23 cellular contexts compared by ENCODE assay signal in genomic region chr11:113410414-113411135, GRCh38. TPM values are rescaled to one million over a fixed set of nuclear protein-coding genes. Genes with fewer than 3 reads are reported as not detected.
DNase-seq lines count a peak whose midpoint lies in the region; ATAC-seq, FAIRE-seq and TF ChIP-seq lines count a peak whose summit lies in the region.
"Had no signal": no experiment of that assay in that cellular context is flagged by ENCODE, and none has a peak within 500 bp of the region (broad histone marks: within the 10 kb centered on the region; RNA-seq: fewer than 3 reads in every experiment).

No MANE protein-coding gene starts in this region.

- H4K5ac ChIP-seq in H1 (ENCODE audit: insufficient read length, low read depth, low read length), result no peak overlapping the region

- H3K9me3 ChIP-seq in H1 (ENCODE audit: insufficient read depth in 2 of 2, low read depth in 1 of 2, low read length in 1 of 2) (no peaks in the 10 kb centered on the region), spleen (no peaks in the 10 kb centered on the region), SJCRH30 (replicated peaks) (no peaks in the 10 kb centered on the region)
- H3K9me3 ChIP-seq: BE2C, HAP-1 had no signal

- TF ChIP-seq EP300 in H1 (IDR thresholded peaks at IDR 0.05; ENCODE audit: borderline replicate concordance in 1 of 2, low read depth in 2 of 2, low read length in 2 of 2), result no peak

- no peak overlapping the region for H2BK20ac ChIP-seq in H1 (ENCODE audit: low read length)

- no peaks in the 10 kb centered on the region for H3K4me1 ChIP-seq in H1 (replicated peaks in 1 of 4; ENCODE audit: control insufficient read depth in 3 of 4, insufficient read depth in 4 of 4, low read length in 3 of 4)
- no peaks in the 10 kb centered on the region for H3K4me1 ChIP-seq in spleen
- no peaks in the 10 kb centered on the region for H3K4me1 ChIP-seq in SJCRH30
- H3K4me1 ChIP-seq: BE2C, HAP-1 had no signal

- no peak overlapping the region for H4K8ac ChIP-seq in H1 (ENCODE audit: extremely low read depth, insufficient read depth, low read length)

- no peaks in the 10 kb centered on the region; the same call in 1 of the 2 replicates for H3K23me2 ChIP-seq in H1 (ENCODE audit: low read depth, low read length)

- no peaks in the 10 kb centered on the region for H3K27me3 ChIP-seq in H1 (replicated peaks in 1 of 4; ENCODE audit: control insufficient read depth in 3 of 4, extremely low read depth in 1 of 4, insufficient read depth in 3 of 4, low read length in 3 of 4)
- H3K27me3 ChIP-seq in spleen (replicated peaks in 1 of 7), result no peaks in the 10 kb centered on the region
- no peaks in the 10 kb centered on the region for H3K27me3 ChIP-seq in SJCRH30
- H3K27me3 ChIP-seq: BE2C had no signal

- H2AFZ ChIP-seq in H1 (ENCODE audit: low read length), result no peak overlapping the region

- no peak overlapping the region for H3K18ac ChIP-seq in H1 (ENCODE audit: extremely low read depth, low read length)

- no peak overlapping the region for H2BK120ac ChIP-seq in H1 (replicated peaks; ENCODE audit: low read depth, low read length)

- H3K79me2 ChIP-seq in H1 (ENCODE audit: control insufficient read depth in 1 of 2, insufficient read depth in 2 of 2, low read length in 2 of 2), result no peaks in the 10 kb centered on the region

- intact Hi-C loops in spleen (cut with DNase I; ENCODE audit: low total_unique reads), result no loop called here

- H2AK5ac ChIP-seq in H1 (ENCODE audit: low read depth, low read length), result no peak overlapping the region

- no peak overlapping the region; the same call in 1 of the 2 replicates for H2BK5ac ChIP-seq in H1 (ENCODE audit: low read depth, low read length)

- TF ChIP-seq POLR2A in H1 (IDR thresholded peaks at IDR 0.05; ENCODE audit: control extremely low read depth in 1 of 2, low read depth in 2 of 2, low read length in 2 of 2) (no peak), spleen (IDR thresholded peaks at IDR 0.05) (no peak)

- H3K4me2 ChIP-seq in H1 (ENCODE audit: insufficient read depth in 1 of 2, low read depth in 2 of 2, low read length in 2 of 2), result no peak overlapping the region

- POLR2A ChIA-PET in H1 (lab: Charles Lee; ENCODE audit: partially characterized antibody), result no interaction called here

- H2BK12ac ChIP-seq in H1 (ENCODE audit: low read depth, low read length), result no peak overlapping the region

- DNase-seq in HTR-8/SVneo (ENCODE audit: insufficient read length, low spot score) (no peak), Kasumi-1 (lab: John Stamatoyannopoulos, UW) (peak; percentile 1 to 6), H1 (ENCODE audit: low read depth in 1 of 2, low spot score in 2 of 2) (no peak), spleen (peak; percentile 67), SJCRH30 (no peak), NCI-H510A treated with DMSO at 0.1 percent for 48 hours (lab: John Stamatoyannopoulos, UW) (no peak)
- DNase-seq: ACHN; BE2C; C1 segment of cervical spinal cord; CD4-positive, CD25-positive, alpha-beta regulatory T cell; CD8-positive, alpha-beta memory T cell; COR-L47; DMS 273 treated with DMSO at 0.1 percent for 48 hours; DMS53; DND-41; EL had no signal

- no peak overlapping the region for H3K14ac ChIP-seq in H1 (ENCODE audit: insufficient read length)

- TF ChIP-seq CTCF in H1 (IDR thresholded peaks at IDR 0.05; ENCODE audit: control extremely low read depth in 1 of 3, insufficient read depth in 1 of 3, low read depth in 1 of 3, low read length in 3 of 3) (no peak), spleen (IDR thresholded peaks at IDR 0.05 in 8 of 11, conservative IDR thresholded peaks at IDR 0.05 in 3 of 11) (no peak)

- no peak overlapping the region for H3K56ac ChIP-seq in H1 (replicated peaks; ENCODE audit: insufficient read length, low read depth, low read length)

- no peak for TF ChIP-seq RAD21 in H1 (IDR thresholded peaks at IDR 0.05 in 1 of 2, conservative IDR thresholded peaks at IDR 0.05 in 1 of 2; ENCODE audit: low read depth in 2 of 2, low read length in 2 of 2)

- peak overlapping the region; percentile 31 for H4K91ac ChIP-seq in H1 (replicated peaks; ENCODE audit: insufficient read length, low read length)

- no peak for ATAC-seq in HG02870 (IDR thresholded peaks at IDR 0.05; ENCODE audit: unreplicated experiment)
- ATAC-seq: GM12878 had no signal

- no peaks in the 10 kb centered on the region for H4K20me1 ChIP-seq in H1 (replicated peaks in 1 of 2; ENCODE audit: control insufficient read depth in 1 of 2, insufficient read depth in 2 of 2, low read length in 2 of 2)

- FAIRE-seq in HTR-8/SVneo (lab: Jason Lieb, UNC), result peak; percentile 44
- FAIRE-seq in H1 (lab: Jason Lieb, UNC), result no peak
- FAIRE-seq: A204.1, GM12878, GM19239 had no signal

- CTCF ChIA-PET in H1 (lab: Charles Lee; ENCODE audit: partially characterized antibody), result no interaction called here

- no peak overlapping the region for H2BK15ac ChIP-seq in H1 (ENCODE audit: low read length)

- H3K79me1 ChIP-seq in H1 (ENCODE audit: low read depth, low read length), result no peaks in the 10 kb centered on the region

- H3K4me3 ChIP-seq in H1 (ENCODE audit: extremely low read depth in 1 of 4, insufficient read depth in 2 of 4, low read depth in 3 of 4, low read length in 4 of 4) (no peak overlapping the region), spleen (no peak overlapping the region), SJCRH30 (no peak overlapping the region)
- H3K4me3 ChIP-seq: GM12878, HAP-1 had no signal

- H3K27ac ChIP-seq in H1 (ENCODE audit: low read depth, low read length), result no peak overlapping the region
- no peak overlapping the region for H3K27ac ChIP-seq in spleen
- H3K27ac ChIP-seq in SJCRH30, result no peak overlapping the region

- H3K36me3 ChIP-seq in H1 (ENCODE audit: control insufficient read depth in 2 of 4, insufficient read depth in 4 of 4, low read length in 3 of 4) (no peaks in the 10 kb centered on the region), spleen (no peaks in the 10 kb centered on the region), SJCRH30 (no peaks in the 10 kb centered on the region)
- H3K36me3 ChIP-seq: BE2C, HAP-1 had no signal

- no peak overlapping the region for H3K4ac ChIP-seq in H1 (replicated peaks; ENCODE audit: insufficient read length, low read depth, low read length)

- 87% methylated on average over 21 of the region's 21 CpGs; no CpG with 5 or more reads in 1 of the 2 experiments for WGBS in H1 (ENCODE audit: extremely low coverage in 1 of 2, insufficient coverage in 1 of 2, insufficient read length in 1 of 2, insufficient replicate concordance in 2 of 2, low coverage in 1 of 2, low lambda C conversion rate in 2 of 2, missing lambda C conversion rate in 1 of 2), 2 experiments
- 84 to 93% (median 89%) methylated on average over 20 to 21 of the region's 21 CpGs for WGBS in spleen, 5 donors

- H3K9ac ChIP-seq in H1 (replicated peaks in 1 of 4; ENCODE audit: extremely low read depth in 1 of 4, low read depth in 3 of 4, low read length in 3 of 4), result no peak overlapping the region

- H3K23ac ChIP-seq in H1 (ENCODE audit: insufficient read length), result no peak overlapping the region

RNA-seq across cellular contexts. Expression of gene ANKK1, which starts 23.0 kb away (rescaled TPM):
- not detected in 2 replicates for total RNA-seq in H1 (2021; fragmentation: NEBNext Ultra II Directional; extraction: Animal tissue kit (Norgen Biotek cat#: 25700))
- polyA plus RNA-seq in H1 (2011; rRNA removed) (0.11 and 0.38 TPM in 2 replicates), spleen (1 to 10 TPM in 2 of 3 donors, under 1 TPM in 1; 0.62 to 2.0 (median 1.1) TPM)
- 0.31 TPM for polyA plus RNA-seq in H1 (2011; cell fraction: cytosol; rRNA removed)
- polyA plus RNA-seq in H1 (2011; cell fraction: nucleus; rRNA removed), result 0.60 TPM
- 0.07 to 0.22 TPM in 2 of 4 replicates, not detected in the others for polyA plus RNA-seq in H1 (2012, experiment 1 of 2)
- polyA plus RNA-seq in H1 (2012, experiment 2 of 2), result 0.05 TPM
- polyA plus RNA-seq in H1 (2013, experiment 1 of 2), result 0.02 TPM
- polyA plus RNA-seq in H1 (2013, experiment 2 of 2), result 0.02 TPM
- polyA minus RNA-seq in H1 (2011; rRNA and poly(A)+ RNA removed), result 0.07 and 0.32 TPM in 2 replicates
- polyA minus RNA-seq in H1 (2011; cell fraction: cytosol; rRNA and poly(A)+ RNA removed), result not detected
- polyA minus RNA-seq in H1 (2011; cell fraction: nucleus; rRNA and poly(A)+ RNA removed), result 0.20 TPM
- total RNA-seq in spleen, result 1 to 10 TPM in 2 of 7 donors, under 1 TPM in 5; 0.26 to 1.7 (median 0.55) TPM
- not detected in 2 replicates for total RNA-seq in SJCRH30 (2014; rRNA removed; shearing (Covaris generic))
- total RNA-seq: G401, GM12878, HT-29 had no signal
- polyA plus RNA-seq: GM12878 had no signal

Comparison
In these comparisons a context has a peak if more than half of its experiments do, and no peak if none do; other contexts are left out.
1. DNase-seq: peak in Kasumi-1 (2 of 2) and spleen (single experiment); none in HTR-8/SVneo (single experiment), H1 (0 of 2), SJCRH30 (0 of 2) and NCI-H510A treated with DMSO at 0.1 percent for 48 hours (single experiment).